9 cellular contexts compared by ENCODE assay signal in genomic region chrX:154545673-154546274, GRCh38. TPM values are rescaled to one million over a fixed set of nuclear protein-coding genes. Genes with fewer than 3 reads are reported as not detected.
DNase-seq lines count a peak whose midpoint lies in the region; ATAC-seq and TF ChIP-seq lines count a peak whose summit lies in the region.
"Had no signal": no experiment of that assay in that cellular context is flagged by ENCODE, and none has a peak within 500 bp of the region (broad histone marks: within the 10 kb centered on the region; RNA-seq: fewer than 3 reads in every experiment).

No MANE protein-coding gene starts in this region.

- H3K27me3 ChIP-seq in GM23338 (ENCODE audit: insufficient read depth) (no peaks in the 10 kb centered on the region), SU-DHL-6 (ENCODE audit: low read length) (no peaks in the 10 kb centered on the region), skeletal muscle satellite cell (ENCODE audit: control insufficient read depth, insufficient read depth, low read length) (no peaks in the 10 kb centered on the region)

- H3K27me3 Mint-ChIP-seq in GM23338 (ENCODE audit: insufficient read depth, low read depth, poor library complexity), result peaks cover 8% of the 10 kb centered on the region

- peak overlapping the region; percentile 85 for H3K4me3 ChIP-seq in GM23338
- peak overlapping the region; percentile 95 for H3K4me3 ChIP-seq in SU-DHL-6 (ENCODE audit: insufficient read depth, low read length, poor library complexity, severe bottlenecking)
- peak overlapping the region; percentile 80 for H3K4me3 ChIP-seq in fibroblast of villous mesenchyme (ENCODE audit: low read depth, low read length)
- H3K4me3 ChIP-seq in skeletal muscle satellite cell (ENCODE audit: low read length), result peak overlapping the region; percentile 77

- peak overlapping the region; percentile 98 for H3K9ac ChIP-seq in SU-DHL-6 (ENCODE audit: low read length)
- H3K9ac ChIP-seq in skeletal muscle satellite cell (ENCODE audit: low read depth, low read length), result peak overlapping the region; percentile 93

- H3K27ac ChIP-seq in GM23338 (ENCODE audit: low read depth) (no peak overlapping the region), SU-DHL-6 (ENCODE audit: low read depth, low read length) (no peak overlapping the region; the same call in 1 of the 2 replicates)

- H3F3A ChIP-seq in GM23338 (replicated peaks; ENCODE audit: low read depth) (0 out of 2 replicates have a peak, but pooled peaks cover 2% of the 10 kb centered on the region), SU-DHL-6 (ENCODE audit: insufficient read depth) (peaks cover 8% of the 10 kb centered on the region; the same call in 1 of the 2 replicates)

- H3K4me3 Mint-ChIP-seq in GM23338, result peak overlapping the region; percentile 79

- H3K27ac Mint-ChIP-seq in GM23338, result no peak overlapping the region

- H3K9me3 Mint-ChIP-seq in GM23338, result no peaks in the 10 kb centered on the region

- H3K9me3 ChIP-seq in SU-DHL-6 (ENCODE audit: insufficient read depth, low read length), result no peaks in the 10 kb centered on the region
- H3K9me3 ChIP-seq in skeletal muscle satellite cell (replicated peaks; ENCODE audit: low read length), result no peaks in the 10 kb centered on the region

- H3K4me1 ChIP-seq in GM23338 (ENCODE audit: insufficient read depth) (no peaks in the 10 kb centered on the region), skeletal muscle satellite cell (ENCODE audit: control insufficient read depth, insufficient read depth, low read length) (peaks cover 39% of the 10 kb centered on the region)

- H3K4me1 Mint-ChIP-seq in GM23338, result peaks cover 10% of the 10 kb centered on the region

- H2AFZ ChIP-seq in GM23338 (no peak overlapping the region), SU-DHL-6 (ENCODE audit: low read depth, low read length, severe bottlenecking) (no peak overlapping the region)

- no peaks in the 10 kb centered on the region for H3K9me2 ChIP-seq in GM23338 (ENCODE audit: insufficient read depth)
- no peaks in the 10 kb centered on the region for H3K9me2 ChIP-seq in SU-DHL-6 (replicated peaks; ENCODE audit: insufficient read depth, low read length)

- peaks cover 24% of the 10 kb centered on the region for H3K36me3 Mint-ChIP-seq in GM23338 (ENCODE audit: low read depth)

- no peak for DNase-seq in GM23338 (ENCODE audit: low spot score)
- DNase-seq in fibroblast of villous mesenchyme (ENCODE audit: low read depth), result no peak
- no peak for DNase-seq in SIG-M5 treated with dmso at 0.1 percent for 504 hours (lab: John Stamatoyannopoulos, UW; ENCODE audit: unreplicated experiment)
- no peak for DNase-seq in hepatic stellate cell (ENCODE audit: low spot score)
- no peak for DNase-seq in activated CD8-positive, alpha-beta memory T cell treated with anti-CD3 and anti-CD28 coated beads for 24 hours
- no peak for DNase-seq in KG1 (lab: John Stamatoyannopoulos, UW)

- H3K36me3 ChIP-seq in GM23338 (ENCODE audit: insufficient read depth) (no peaks in the 10 kb centered on the region), SU-DHL-6 (ENCODE audit: low read length) (no peaks in the 10 kb centered on the region), skeletal muscle satellite cell (ENCODE audit: insufficient read depth, low read length) (peaks cover 21% of the 10 kb centered on the region)

- H4K20me1 ChIP-seq in GM23338 (replicated peaks; ENCODE audit: insufficient read depth), result no peaks in the 10 kb centered on the region
- H4K20me1 ChIP-seq in SU-DHL-6 (ENCODE audit: low read depth, low read length), result no peaks in the 10 kb centered on the region

- no peak for ATAC-seq in GM23338

- peak overlapping the region; percentile 82 for H3K4me2 ChIP-seq in GM23338
- peak overlapping the region; percentile 91 for H3K4me2 ChIP-seq in SU-DHL-6 (ENCODE audit: low read depth, low read length, poor library complexity, severe bottlenecking)
- H3K4me2 ChIP-seq in skeletal muscle satellite cell (ENCODE audit: low read length), result peak overlapping the region; percentile 78

- H3K79me2 ChIP-seq in GM23338 (replicated peaks; ENCODE audit: insufficient read depth) (peaks cover 31% of the 10 kb centered on the region), SU-DHL-6 (ENCODE audit: insufficient read depth, low read length) (peaks cover 35% of the 10 kb centered on the region)

- no peak for TF ChIP-seq CTCF in GM23338 (conservative IDR thresholded peaks at IDR 0.05; ENCODE audit: low read depth in 2 of 2)
- TF ChIP-seq CTCF in SU-DHL-6 (IDR thresholded peaks at IDR 0.05; ENCODE audit: insufficient read depth, low read length, poor library complexity, severe bottlenecking), result no peak
- TF ChIP-seq CTCF in fibroblast of villous mesenchyme (IDR thresholded peaks at IDR 0.05; ENCODE audit: insufficient read depth, low read depth, low read length), result no peak

TF ChIP-seq in GM23338, 12 proteins besides CTCF, POLR2A, EP300 and RAD21 (continues in another document):
- TF ChIP-seq ZNF331 (CRISPR knock-in tag; IDR thresholded peaks at IDR 0.05; ENCODE audit: low read depth) (no peak), EZH2 (IDR thresholded peaks at IDR 0.05; ENCODE audit: low read depth, unreplicated experiment) (no peak), STAT1 (IDR thresholded peaks at IDR 0.05; ENCODE audit: unreplicated experiment) (no peak)

RNA-seq across cellular contexts. Expression of gene G6PD, which starts 0.9 kb away (rescaled TPM):
- 66.2 and 66.7 TPM in 2 replicates for total RNA-seq in GM23338 (2014; rRNA removed; shearing (Covaris generic))
- 14.3 and 14.4 TPM in 2 replicates for polyA plus RNA-seq in GM23338 (2016; fragmentation: Nextera tagmentation; extraction: Ambion mirVana)
- 95.7 and 128 TPM in 2 replicates for total RNA-seq in fibroblast of villous mesenchyme
- 120 and 121 TPM in 2 replicates for total RNA-seq in skeletal muscle satellite cell (2012; rRNA removed)

RNA-seq across cellular contexts. Expression of gene IKBKG, which starts 1.6 kb away (rescaled TPM):
- 13.5 and 14.9 TPM in 2 replicates for total RNA-seq in GM23338 (2014; rRNA removed; shearing (Covaris generic))
- 11.5 and 12.6 TPM in 2 replicates for polyA plus RNA-seq in GM23338 (2016; fragmentation: Nextera tagmentation; extraction: Ambion mirVana)
- 13.0 and 19.3 TPM in 2 replicates for total RNA-seq in fibroblast of villous mesenchyme
- 16.4 and 18.8 TPM in 2 replicates for total RNA-seq in skeletal muscle satellite cell (2012; rRNA removed)

RNA-seq across cellular contexts. Expression of gene FAM3A, which starts 29.7 kb away (rescaled TPM):
- total RNA-seq in GM23338 (2014; rRNA removed; shearing (Covaris generic)), result 14.0 and 16.5 TPM in 2 replicates
- 11.8 and 12.0 TPM in 2 replicates for polyA plus RNA-seq in GM23338 (2016; fragmentation: Nextera tagmentation; extraction: Ambion mirVana)
- 23.5 and 24.6 TPM in 2 replicates for total RNA-seq in fibroblast of villous mesenchyme
- 35.4 and 40.3 TPM in 2 replicates for total RNA-seq in skeletal muscle satellite cell (2012; rRNA removed)

RNA-seq across cellular contexts. Expression of gene CTAG1A, which starts 39.2 kb away (rescaled TPM):
- not detected in 2 replicates for total RNA-seq in GM23338 (2014; rRNA removed; shearing (Covaris generic))
- polyA plus RNA-seq in GM23338 (2016; fragmentation: Nextera tagmentation; extraction: Ambion mirVana), result not detected in 2 replicates
- total RNA-seq in fibroblast of villous mesenchyme, result not detected in 2 replicates
- total RNA-seq in skeletal muscle satellite cell (2012; rRNA removed), result not detected in 2 replicates
- polyA plus RNA-seq: esophagus had no signal

RNA-seq across cellular contexts. Expression of gene SLC10A3, which starts 55.3 kb away (rescaled TPM):
- 9.5 and 17.6 TPM in 2 replicates for total RNA-seq in GM23338 (2014; rRNA removed; shearing (Covaris generic))
- 7.3 and 7.6 TPM in 2 replicates for polyA plus RNA-seq in GM23338 (2016; fragmentation: Nextera tagmentation; extraction: Ambion mirVana)
- total RNA-seq in fibroblast of villous mesenchyme, result 27.7 and 31.5 TPM in 2 replicates
- total RNA-seq in skeletal muscle satellite cell (2012; rRNA removed), result 29.7 and 35.4 TPM in 2 replicates
